ENCODE assay signal across 26 cellular contexts in genomic region chrX:24990585-24990984, GRCh38. TPM values are rescaled to one million over a fixed set of nuclear protein-coding genes. Genes with fewer than 3 reads are reported as not detected.
DNase-seq lines count a peak whose midpoint lies in the region; ATAC-seq and TF ChIP-seq lines count a peak whose summit lies in the region.
"Had no signal": no experiment of that assay in that cellular context is flagged by ENCODE, and none has a peak within 500 bp of the region (broad histone marks: within the 10 kb centered on the region; RNA-seq: fewer than 3 reads in every experiment).

No MANE protein-coding gene starts in this region.

- no CpG with 5 or more reads among the region's 8 CpGs for WGBS in H9 (ENCODE audit: extremely low coverage, insufficient read length, low lambda C conversion rate)

- no peak overlapping the region for H3K18ac ChIP-seq in H9 (ENCODE audit: insufficient read length, low read depth, low read length)

- H4K8ac ChIP-seq in H9 (replicated peaks; ENCODE audit: insufficient read length, low read depth, low read length), result no peak overlapping the region

- no peak overlapping the region for H3K56ac ChIP-seq in H9 (ENCODE audit: insufficient read length, low read depth, low read length)

- peak; percentile 49; the same call in 2 of the 3 replicates for TF ChIP-seq CTCF in H9 (conservative IDR thresholded peaks at IDR 0.05)
- TF ChIP-seq CTCF in brain (conservative IDR thresholded peaks at IDR 0.05), result peak in 1 of 2 experiments; percentile 57
- peak; percentile 34 for TF ChIP-seq CTCF in neural crest cell (conservative IDR thresholded peaks at IDR 0.05)

- no peak overlapping the region for H3K4me2 ChIP-seq in H9 (ENCODE audit: insufficient read depth, insufficient read length, low read length)

- no peaks in the 10 kb centered on the region for H3K79me2 ChIP-seq in H9 (ENCODE audit: insufficient read depth, low read length)
- H3K79me2 ChIP-seq: parathyroid adenoma had no signal

- H3K4me3 Mint-ChIP-seq in H9 (no peak overlapping the region), brain (peak overlapping the region in 4 of 5 experiments; percentile 28 to 74 (median 49)), neural crest cell (no peak overlapping the region)
- H3K4me3 Mint-ChIP-seq: activated naive CD4-positive, alpha-beta T cell treated with anti-CD3 and anti-CD28 coated beads for 36 hours had no signal

- H3K4me1 Mint-ChIP-seq in H9, result peaks cover 45 to 53% of the 10 kb centered on the region in 2 experiments
- H3K4me1 Mint-ChIP-seq in brain, result peaks cover 84% of the 10 kb centered on the region
- peaks cover 36% of the 10 kb centered on the region for H3K4me1 Mint-ChIP-seq in neural crest cell

- no peaks in the 10 kb centered on the region for H4K20me1 ChIP-seq in H9 (ENCODE audit: control insufficient read depth, insufficient read depth, insufficient read length)

- no peak overlapping the region for H3K27ac ChIP-seq in H9 (ENCODE audit: insufficient read length, low read depth, low read length)
- H3K27ac ChIP-seq: coronary artery, heart left ventricle, lower lobe of right lung, parathyroid adenoma, SJCRH30, tibial artery, WERI-Rb-1 had no signal

- H3K14ac ChIP-seq in H9 (ENCODE audit: insufficient read depth, low read length), result no peak overlapping the region

- H4K5ac ChIP-seq in H9 (ENCODE audit: insufficient read length, low read depth, low read length), result no peak overlapping the region

- no peaks in the 10 kb centered on the region for H3K9me3 ChIP-seq in H9 (ENCODE audit: control insufficient read depth, low read depth, low read length)
- H3K9me3 ChIP-seq: heart left ventricle, lower lobe of right lung, SJCRH30, tibial artery had no signal

- H3K79me1 ChIP-seq in H9 (ENCODE audit: insufficient read depth, low read depth, low read length, poor library complexity, severe bottlenecking), result no peaks in the 10 kb centered on the region

- DNase-seq in H9 (peak; percentile 43), NCI-H2107 (lab: John Stamatoyannopoulos, UW) (peak; percentile 6), neural crest cell (ENCODE audit: low read depth, low spot score) (no peak), Kasumi-1 (lab: John Stamatoyannopoulos, UW) (no peak)
- no peak for DNase-seq in effector CD8-positive, alpha-beta T cell (lab: John Stamatoyannopoulos, UW)
- DNase-seq: activated CD4-positive, alpha-beta T cell treated with anti-CD3 and anti-CD28 coated beads, Interleukin-2, amount 50 U/mL, for 4 hours; activated naive CD4-positive, alpha-beta T cell treated with anti-CD3 and anti-CD28 coated beads for 36 hours; DMS153; GDM1; HCEC 1CT; heart left ventricle; lower lobe of right lung; NCI-H2029 treated with DMSO at 0.1 percent for 48 hours; NCI-H526 treated with DMSO at 0.1 percent for 48 hours; PC-3; SJCRH30; stimulated activated CD4-positive, alpha-beta T cell treated with anti-CD3 and anti-CD28 coated beads, Interleukin-2, amount 100 ng/mL, for 24 hours; stimulated activated naive CD4-positive, alpha-beta T cell treated with Interleukin-2 at 50 U/mL for 16 hours; T-helper 2 cell; tibial artery; WERI-Rb-1 had no signal

- H2BK12ac ChIP-seq in H9 (ENCODE audit: insufficient read length, low read depth, low read length), result no peak overlapping the region

- peaks cover 12% of the 10 kb centered on the region for H3K27me3 Mint-ChIP-seq in H9 (ENCODE audit: low read depth)
- H3K27me3 Mint-ChIP-seq in brain, result peaks cover 7% of the 10 kb centered on the region
- peaks cover 13% of the 10 kb centered on the region for H3K27me3 Mint-ChIP-seq in neural crest cell (ENCODE audit: low read depth)

- H3K4me1 ChIP-seq in H9 (ENCODE audit: insufficient read depth, low read length), result peaks cover 8% of the 10 kb centered on the region; the same call in 1 of the 2 replicates
- H3K4me1 ChIP-seq: heart left ventricle, lower lobe of right lung, parathyroid adenoma, tibial artery had no signal

- no peak overlapping the region for H2AFZ ChIP-seq in H9 (ENCODE audit: low read length)
- H2AFZ ChIP-seq: parathyroid adenoma had no signal

- no peak overlapping the region for H2BK20ac ChIP-seq in H9 (ENCODE audit: low read depth, low read length, poor library complexity, severe bottlenecking)

- no peak overlapping the region for H2AK5ac ChIP-seq in H9 (ENCODE audit: insufficient read length, low read length)

- H3K27ac Mint-ChIP-seq in H9 (no peak overlapping the region), brain (peak overlapping the region in 4 of 5 experiments; percentile 9 to 95 (median 83)), neural crest cell (ENCODE audit: unreplicated experiment) (no peak overlapping the region)
- H3K27ac Mint-ChIP-seq: activated naive CD4-positive, alpha-beta T cell treated with anti-CD3 and anti-CD28 coated beads for 36 hours had no signal

- H2BK120ac ChIP-seq in H9 (ENCODE audit: low read depth, low read length, poor library complexity, severe bottlenecking), result no peak overlapping the region

- peaks cover 0 to 4% (median 4%) of the 10 kb centered on the region in 3 experiments; a peak in 3 of 7 replicates for H3K36me3 Mint-ChIP-seq in H9 (ENCODE audit: insufficient read depth in 1 of 3, low read depth in 3 of 3)
- H3K36me3 Mint-ChIP-seq in brain, result peaks cover 23% of the 10 kb centered on the region
- peaks cover 16% of the 10 kb centered on the region for H3K36me3 Mint-ChIP-seq in neural crest cell (ENCODE audit: low read depth)

- H3K4ac ChIP-seq in H9 (ENCODE audit: low read depth, low read length), result no peak overlapping the region

- no peak overlapping the region for H3T11ph ChIP-seq in H9 (ENCODE audit: low read length)

- no peak for ATAC-seq in GM21619 (IDR thresholded peaks at IDR 0.05; ENCODE audit: unreplicated experiment)
- ATAC-seq: heart left ventricle, HepG2, lower lobe of right lung, PC-3 had no signal

- H2BK15ac ChIP-seq in H9 (ENCODE audit: low read depth, low read length), result no peak overlapping the region

- no peaks in the 10 kb centered on the region for H3K23me2 ChIP-seq in H9 (ENCODE audit: insufficient read length, low read depth, low read length, poor library complexity, severe bottlenecking)

- H2BK5ac ChIP-seq in H9 (ENCODE audit: insufficient read length, low read length), result no peak overlapping the region

- H3K27me3 ChIP-seq in H9 (ENCODE audit: insufficient read depth, low read length), result no peaks in the 10 kb centered on the region
- H3K27me3 ChIP-seq: SJCRH30, tibial artery had no signal

- no peaks in the 10 kb centered on the region for H3K9me3 Mint-ChIP-seq in H9
- H3K9me3 Mint-ChIP-seq in brain, result no peaks in the 10 kb centered on the region
- no peaks in the 10 kb centered on the region for H3K9me3 Mint-ChIP-seq in neural crest cell
- H3K9me3 Mint-ChIP-seq: activated naive CD4-positive, alpha-beta T cell treated with anti-CD3 and anti-CD28 coated beads for 36 hours had no signal

- H3K23ac ChIP-seq in H9 (ENCODE audit: insufficient read length, low read depth, low read length), result no peak overlapping the region

- H3K9ac ChIP-seq in H9 (ENCODE audit: extremely low read depth, insufficient read length, low read length), result no peak overlapping the region
- H3K9ac ChIP-seq: parathyroid adenoma had no signal

- H4K91ac ChIP-seq in H9 (ENCODE audit: insufficient read length, low read depth, low read length), result no peak overlapping the region

RNA-seq across cellular contexts. Expression of gene ARX, which starts 25.2 kb away (rescaled TPM):
- total RNA-seq in H9 (2021), result 0.24 and 0.42 TPM in 2 replicates
- 1.6 TPM for polyA plus RNA-seq in brain (ENCODE audit: insufficient read depth, low read depth, low replicate concordance)
- 0.16 and 0.20 TPM in 2 replicates for total RNA-seq in neural crest cell
- total RNA-seq: activated naive CD4-positive, alpha-beta T cell treated with anti-CD3 and anti-CD28 coated beads for 36 hours; heart left ventricle; HepG2; PC-3; SJCRH30 had no signal
- polyA plus RNA-seq: heart left ventricle, HepG2 had no signal

Comparison
In these comparisons a context has a peak if more than half of its experiments do, and no peak if none do; other contexts are left out.
1. DNase-seq: peak in H9 (single experiment) and NCI-H2107 (single experiment); none in neural crest cell (single experiment), Kasumi-1 (0 of 2) and effector CD8-positive, alpha-beta T cell (single experiment).
2. H3K27ac Mint-ChIP-seq: peak in brain (4 of 5); none in H9 (0 of 3) and neural crest cell (single experiment).
3. H3K4me3 Mint-ChIP-seq: peak in brain (4 of 5); none in H9 (0 of 2) and neural crest cell (single experiment).